ENCODE assay signal across 1 cellular context in the genomic region with DNA sequence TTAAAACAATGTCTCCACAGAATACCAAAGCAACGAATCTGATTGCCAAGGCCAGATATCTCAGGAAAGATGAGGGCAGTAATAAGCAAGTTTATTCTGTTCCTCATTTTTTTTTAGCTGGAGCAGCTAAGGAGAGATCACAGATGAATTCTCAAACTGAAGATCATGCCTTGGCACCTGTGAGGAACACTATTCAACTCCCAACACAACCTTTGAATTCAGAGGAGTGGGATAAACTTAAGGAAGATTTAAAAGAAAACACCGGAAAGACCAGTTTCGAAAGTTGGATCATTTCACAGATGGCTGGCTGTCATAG.
A peak's percentile ranks its signal among the peaks of the same experiment; 100 is the strongest.
TF ChIP-seq lines count a peak whose summit lies in the region.

No MANE protein-coding gene starts in this region.

TF ChIP-seq in HepG2, 621 proteins besides CTCF, POLR2A, EP300 and RAD21 (continued from another document):
- TF ChIP-seq, protein P1, sequence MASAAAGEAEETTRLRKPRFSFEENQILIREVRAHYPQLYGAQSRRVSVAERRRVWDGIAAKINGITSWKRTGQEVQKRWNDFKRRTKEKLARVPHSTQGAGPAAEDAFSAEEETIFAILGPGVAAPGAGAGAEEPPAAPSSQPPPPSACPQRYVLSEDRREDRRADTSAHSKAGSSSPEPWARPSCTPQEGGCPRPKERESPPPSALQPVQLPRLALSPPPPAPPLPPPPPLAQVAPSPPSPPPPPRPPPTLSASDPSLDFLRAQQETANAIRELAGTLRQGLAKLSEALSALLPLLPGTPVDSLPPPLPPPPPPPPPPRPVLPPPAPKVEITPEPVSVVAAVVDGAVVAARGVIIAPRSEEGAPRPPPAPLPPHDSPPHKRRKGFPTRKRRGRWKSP (CRISPR knock-in tag; IDR thresholded peaks at IDR 0.05): peak; percentile 66; the same call in 1 of the 2 replicates
- TF ChIP-seq DNMT3B (CRISPR knock-in tag; conservative IDR thresholded peaks at IDR 0.05): no peak
- TF ChIP-seq ERF (CRISPR knock-in tag; IDR thresholded peaks at IDR 0.05): no peak
- TF ChIP-seq, protein P2, sequence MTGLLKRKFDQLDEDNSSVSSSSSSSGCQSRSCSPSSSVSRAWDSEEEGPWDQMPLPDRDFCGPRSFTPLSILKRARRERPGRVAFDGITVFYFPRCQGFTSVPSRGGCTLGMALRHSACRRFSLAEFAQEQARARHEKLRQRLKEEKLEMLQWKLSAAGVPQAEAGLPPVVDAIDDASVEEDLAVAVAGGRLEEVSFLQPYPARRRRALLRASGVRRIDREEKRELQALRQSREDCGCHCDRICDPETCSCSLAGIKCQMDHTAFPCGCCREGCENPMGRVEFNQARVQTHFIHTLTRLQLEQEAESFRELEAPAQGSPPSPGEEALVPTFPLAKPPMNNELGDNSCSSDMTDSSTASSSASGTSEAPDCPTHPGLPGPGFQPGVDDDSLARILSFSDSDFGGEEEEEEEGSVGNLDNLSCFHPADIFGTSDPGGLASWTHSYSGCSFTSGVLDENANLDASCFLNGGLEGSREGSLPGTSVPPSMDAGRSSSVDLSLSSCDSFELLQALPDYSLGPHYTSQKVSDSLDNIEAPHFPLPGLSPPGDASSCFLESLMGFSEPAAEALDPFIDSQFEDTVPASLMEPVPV (CRISPR knock-in tag; IDR thresholded peaks at IDR 0.05): no peak
